ENCODE assay signal across 21 cellular contexts in the genomic region with DNA sequence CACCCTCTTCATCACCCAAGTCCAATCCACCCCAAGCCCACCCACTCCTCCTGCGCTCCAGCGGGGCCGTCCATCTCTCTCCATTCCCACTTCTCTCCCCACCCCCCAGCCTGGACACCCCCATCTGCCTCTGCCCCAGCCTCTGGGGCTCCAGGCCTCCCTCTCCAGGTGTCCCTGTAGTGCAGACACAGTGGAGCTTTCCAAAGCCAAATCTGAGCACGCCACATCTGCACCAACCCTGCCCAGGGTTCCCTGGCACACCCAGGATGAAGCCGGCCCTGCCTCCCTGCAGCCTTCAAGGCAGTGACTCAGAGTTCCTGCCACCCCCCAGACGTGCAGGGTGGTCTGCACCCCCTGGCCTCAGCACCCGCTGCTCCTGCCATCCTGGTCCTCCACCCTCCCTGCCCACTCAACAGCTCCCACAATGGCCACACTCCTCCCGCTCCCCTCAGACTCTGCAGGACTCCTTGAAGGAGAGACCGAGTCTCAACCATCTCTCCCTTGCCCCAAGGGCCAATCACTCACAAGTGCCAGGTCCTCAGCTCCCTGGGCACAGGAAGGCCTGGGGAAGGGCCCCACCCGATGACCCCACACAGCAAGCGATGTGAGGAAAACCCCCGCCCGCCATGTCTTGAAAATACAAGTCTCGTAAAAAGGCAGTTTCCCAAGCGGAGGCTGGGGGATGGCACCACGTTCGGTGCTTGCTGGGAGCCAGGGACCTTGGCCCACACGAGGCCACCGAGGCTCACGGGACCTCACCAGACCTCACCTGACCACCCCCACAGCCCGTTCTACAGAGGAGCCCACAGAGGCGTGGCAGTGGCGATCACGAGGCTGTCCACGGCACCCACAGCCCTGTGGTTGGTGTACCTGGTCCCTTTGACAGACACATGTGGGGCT. TPM values are rescaled to one million over a fixed set of nuclear protein-coding genes. Genes with fewer than 3 reads are reported as not detected.
DNase-seq lines count a peak whose midpoint lies in the region; ATAC-seq and TF ChIP-seq lines count a peak whose summit lies in the region.
"Had no signal": no experiment of that assay in that cellular context is flagged by ENCODE, and none has a peak within 500 bp of the region (broad histone marks: within the 10 kb centered on the region; RNA-seq: fewer than 3 reads in every experiment).

No MANE protein-coding gene starts in this region.

- DNase-seq in lower lobe of right lung (peak; percentile 42), cerebellum (ENCODE audit: low spot score) (no peak), WERI-Rb-1 (no peak)
- DNase-seq in CD4-positive, alpha-beta memory T cell = no peak
- DNase-seq: activated CD4-positive, alpha-beta memory T cell treated with anti-CD3 and anti-CD28 coated beads for 36 hours; activated effector memory CD4-positive, alpha-beta T cell treated with anti-CD3 and anti-CD28 coated beads, Interleukin-2, amount 50 U/mL, for 16 hours; DMS79; NCI-H1417 treated with DMSO at 0.1 percent for 48 hours; small intestine; stimulated activated naive CD8-positive, alpha-beta T cell treated with anti-CD3 and anti-CD28 coated beads, Interleukin-15, Interleukin-2, amounts not matched to agents 100 U/mL and 50 U/mL, for 24 hours had no signal

- H3K4me3 Mint-ChIP-seq in IgD-negative memory B cell = peak overlapping the region in 3 of 4 donors; percentile 9 to 90 (median 12)
- H3K4me3 Mint-ChIP-seq in stimulated activated memory B cell treated with anti-CD40 and anti-IgM and Interleukin-4, amounts not matched to agents 10 μg/mL and 1 μg/mL and 100 μg/mL, for 72 hours = peak overlapping the region; percentile 72
- H3K4me3 Mint-ChIP-seq in CD4-positive, alpha-beta memory T cell = no peak overlapping the region
- H3K4me3 Mint-ChIP-seq: activated CD4-positive, alpha-beta memory T cell treated with anti-CD3 and anti-CD28 coated beads for 36 hours; neural crest cell; T-helper 2 cell treated with Interferon-gamma antibody and Interleukin-4, amounts not matched to agents 5 μg/mL and 100 μg/mL, for 36 hours had no signal

- no peaks in the 10 kb centered on the region for H3K36me3 Mint-ChIP-seq in IgD-negative memory B cell
- H3K36me3 Mint-ChIP-seq in stimulated activated memory B cell treated with anti-CD40 and anti-IgM and Interleukin-4, amounts not matched to agents 10 μg/mL and 1 μg/mL and 100 μg/mL, for 72 hours = peaks cover 10% of the 10 kb centered on the region
- H3K36me3 Mint-ChIP-seq in CD4-positive, alpha-beta memory T cell = peaks cover 0 to under 1% of the 10 kb centered on the region in 2 donors

- intact Hi-C loops in lower lobe of right lung (cut with DNase I) = no loop called here
- intact Hi-C loops in CD4-positive, alpha-beta memory T cell (cut with micrococcal nuclease) = no loop called here

- ATAC-seq in lower lobe of right lung = peak in 1 of 2 donors; percentile 10
- ATAC-seq in stimulated activated memory B cell treated with anti-CD40 and anti-IgM and Interleukin-4, amounts not matched to agents 10 μg/mL and 1 μg/mL and 100 μg/mL, for 72 hours = no peak
- ATAC-seq: body of pancreas; Panc1; psoas muscle; SK-N-SH treated with all-trans-retinoic acid at 6 μM for 48 hours; stimulated activated naive CD8-positive, alpha-beta T cell treated with anti-CD3 and anti-CD28 coated beads, Interleukin-15, Interleukin-2, amounts not matched to agents 100 U/mL and 50 U/mL, for 24 hours had no signal

- H3K9me3 ChIP-seq in lower lobe of right lung = peaks cover 1% of the 10 kb centered on the region
- H3K9me3 ChIP-seq in CD4-positive, alpha-beta memory T cell (ENCODE audit: control insufficient read depth in 1 of 2, low read length in 2 of 2) = no peaks in the 10 kb centered on the region
- no peaks in the 10 kb centered on the region for H3K9me3 ChIP-seq in WERI-Rb-1 (ENCODE audit: severe bottlenecking)
- H3K9me3 ChIP-seq: body of pancreas, psoas muscle had no signal

- H3K27ac Mint-ChIP-seq in IgD-negative memory B cell = peak overlapping the region; percentile 59 to 89 (median 83)
- H3K27ac Mint-ChIP-seq in stimulated activated memory B cell treated with anti-CD40 and anti-IgM and Interleukin-4, amounts not matched to agents 10 μg/mL and 1 μg/mL and 100 μg/mL, for 72 hours = peak overlapping the region; percentile 66
- no peak overlapping the region for H3K27ac Mint-ChIP-seq in CD4-positive, alpha-beta memory T cell
- H3K27ac Mint-ChIP-seq: activated CD4-positive, alpha-beta memory T cell treated with anti-CD3 and anti-CD28 coated beads for 36 hours; T-helper 2 cell treated with Interferon-gamma antibody and Interleukin-4, amounts not matched to agents 5 μg/mL and 100 μg/mL, for 36 hours had no signal

- H3K36me3 ChIP-seq in lower lobe of right lung (no peaks in the 10 kb centered on the region), WERI-Rb-1 (no peaks in the 10 kb centered on the region)
- H3K36me3 ChIP-seq in CD4-positive, alpha-beta memory T cell (ENCODE audit: insufficient read depth, low read length) = no peaks in the 10 kb centered on the region

- no peaks in the 10 kb centered on the region for H3K27me3 Mint-ChIP-seq in IgD-negative memory B cell
- no peaks in the 10 kb centered on the region for H3K27me3 Mint-ChIP-seq in stimulated activated memory B cell treated with anti-CD40 and anti-IgM and Interleukin-4, amounts not matched to agents 10 μg/mL and 1 μg/mL and 100 μg/mL, for 72 hours
- no peaks in the 10 kb centered on the region for H3K27me3 Mint-ChIP-seq in CD4-positive, alpha-beta memory T cell
- H3K27me3 Mint-ChIP-seq: activated CD4-positive, alpha-beta memory T cell treated with anti-CD3 and anti-CD28 coated beads for 36 hours had no signal

- H3K4me1 ChIP-seq in lower lobe of right lung = peaks cover 11% of the 10 kb centered on the region
- no peaks in the 10 kb centered on the region for H3K4me1 ChIP-seq in CD4-positive, alpha-beta memory T cell (ENCODE audit: insufficient read depth, low read length)
- H3K4me1 ChIP-seq: psoas muscle had no signal

- peaks cover 60 to 70% (median 61%) of the 10 kb centered on the region in 3 donors for H3K4me1 Mint-ChIP-seq in IgD-negative memory B cell
- peaks cover 89% of the 10 kb centered on the region for H3K4me1 Mint-ChIP-seq in stimulated activated memory B cell treated with anti-CD40 and anti-IgM and Interleukin-4, amounts not matched to agents 10 μg/mL and 1 μg/mL and 100 μg/mL, for 72 hours
- peaks cover 2 to 9% (median 4%) of the 10 kb centered on the region in 4 donors for H3K4me1 Mint-ChIP-seq in CD4-positive, alpha-beta memory T cell

- CTCF ChIA-PET in CD4-positive, alpha-beta memory T cell (lab: Charles Lee; ENCODE audit: partially characterized antibody) = no interaction called here

- H3K27me3 ChIP-seq in lower lobe of right lung (ENCODE audit: low read depth) = no peaks in the 10 kb centered on the region
- no peaks in the 10 kb centered on the region for H3K27me3 ChIP-seq in CD4-positive, alpha-beta memory T cell (ENCODE audit: insufficient read depth, low read length)
- H3K27me3 ChIP-seq in WERI-Rb-1 (ENCODE audit: insufficient read depth, low read depth, severe bottlenecking) = no peaks in the 10 kb centered on the region
- H3K27me3 ChIP-seq: body of pancreas had no signal

- H3K27ac ChIP-seq in cingulate gyrus (ENCODE audit: low read depth, low read length) (peak overlapping the region; percentile 10), lower lobe of right lung (no peak overlapping the region), WERI-Rb-1 (no peak overlapping the region)
- no peak overlapping the region for H3K27ac ChIP-seq in CD4-positive, alpha-beta memory T cell (ENCODE audit: low read depth, low read length)
- H3K27ac ChIP-seq: coronary artery, HL-60, psoas muscle had no signal

- POLR2A ChIA-PET in CD4-positive, alpha-beta memory T cell (lab: Charles Lee; ENCODE audit: partially characterized antibody) = no interaction called here

- peaks cover 0 to under 1% (median 0%) of the 10 kb centered on the region in 3 donors for H3K9me3 Mint-ChIP-seq in IgD-negative memory B cell
- H3K9me3 Mint-ChIP-seq in stimulated activated memory B cell treated with anti-CD40 and anti-IgM and Interleukin-4, amounts not matched to agents 10 μg/mL and 1 μg/mL and 100 μg/mL, for 72 hours = no peaks in the 10 kb centered on the region
- peaks cover 0 to 14% (median 3%) of the 10 kb centered on the region in 8 donors for H3K9me3 Mint-ChIP-seq in CD4-positive, alpha-beta memory T cell
- H3K9me3 Mint-ChIP-seq: neural crest cell had no signal

- no peak for TF ChIP-seq CTCF in lower lobe of right lung (IDR thresholded peaks at IDR 0.05)
- no peak for TF ChIP-seq CTCF in WERI-Rb-1 (IDR thresholded peaks at IDR 0.05; ENCODE audit: low read depth, low read length)

- H3K4me3 ChIP-seq in lower lobe of right lung = no peak overlapping the region
- H3K4me3 ChIP-seq in CD4-positive, alpha-beta memory T cell (ENCODE audit: low read length in 2 of 2) = no peak overlapping the region
- H3K4me3 ChIP-seq in WERI-Rb-1 (ENCODE audit: low read depth, low read length) = no peak overlapping the region
- H3K4me3 ChIP-seq: body of pancreas, coronary artery, psoas muscle had no signal

RNA-seq across cellular contexts. Expression of a gene that starts 22.2 kb away (rescaled TPM):
- 28.7 TPM for polyA plus RNA-seq in IgD-negative memory B cell
- total RNA-seq in lower lobe of right lung (26.9 TPM), cerebellum (16.5 TPM)
- 1 to 10 TPM; 1.1 to 3.0 TPM for total RNA-seq in CD4-positive, alpha-beta memory T cell
- under 1 TPM; 0.26 to 0.94 TPM for polyA plus RNA-seq in CD4-positive, alpha-beta memory T cell

RNA-seq across cellular contexts. Expression of a gene that starts 55.4 kb away (rescaled TPM):
- 26.5 TPM for polyA plus RNA-seq in IgD-negative memory B cell
- total RNA-seq in lower lobe of right lung (15.6 TPM), cerebellum (20.0 TPM)
- total RNA-seq in CD4-positive, alpha-beta memory T cell = 10 to 100 TPM; 18.3 to 21.5 TPM
- polyA plus RNA-seq in CD4-positive, alpha-beta memory T cell = 10 to 100 TPM; 18.4 to 33.1 TPM

Comparison
In these comparisons a context has a peak if more than half of its experiments do, and no peak if none do; other contexts are left out.
1. H3K27ac Mint-ChIP-seq: peak in IgD-negative memory B cell (3 of 3) and stimulated activated memory B cell treated with anti-CD40 and anti-IgM and Interleukin-4, amounts not matched to agents 10 μg/mL and 1 μg/mL and 100 μg/mL, for 72 hours (single experiment); none in CD4-positive, alpha-beta memory T cell (0 of 7).
2. H3K4me3 Mint-ChIP-seq: peak in IgD-negative memory B cell (3 of 4) and stimulated activated memory B cell treated with anti-CD40 and anti-IgM and Interleukin-4, amounts not matched to agents 10 μg/mL and 1 μg/mL and 100 μg/mL, for 72 hours (single experiment); none in CD4-positive, alpha-beta memory T cell (0 of 8).